In genomic region chr5:30102185-30102584, GRCh38 we compare ENCODE assay signal across 15 cellular contexts.
"Had no signal": no experiment of that assay in that cellular context is flagged by ENCODE, and none has a peak within 500 bp of the region (broad histone marks: within the 10 kb centered on the region; RNA-seq: fewer than 3 reads in every experiment).

No MANE protein-coding gene starts in this region.

- H3K27ac ChIP-seq: gastrocnemius medialis, left ventricle myocardium inferior, lower lobe of right lung, ovary, tibial artery, upper lobe of left lung, uterus had no signal

- H3K36me3 ChIP-seq: gastrocnemius medialis, left ventricle myocardium inferior, lower lobe of right lung, ovary, tibial artery, upper lobe of left lung, uterus had no signal

- H3K4me1 ChIP-seq: gastrocnemius medialis, left ventricle myocardium inferior, lower lobe of right lung, upper lobe of left lung, uterus had no signal

- DNase-seq: effector memory CD4-positive, alpha-beta T cell; gastrocnemius medialis; glutamatergic neuron; islet precursor cell; left ventricle myocardium inferior; lower lobe of right lung; natural killer cell; ovary; right cardiac atrium; stimulated activated CD4-positive, alpha-beta T cell treated with anti-CD3 and anti-CD28 coated beads, Interleukin-4, amount 100 ng/mL, for 1 hour; stimulated activated CD8-positive, alpha-beta memory T cell treated with anti-CD3 and anti-CD28 coated beads, Interleukin-4, amount 100 ng/mL, for 48 hours; tibial artery; upper lobe of left lung; uterus had no signal

- FAIRE-seq: endometrium had no signal

- H3K4me3 ChIP-seq: gastrocnemius medialis, left ventricle myocardium inferior, lower lobe of right lung, ovary, tibial artery, upper lobe of left lung, uterus had no signal

- H3K27me3 ChIP-seq: gastrocnemius medialis, ovary, tibial artery, upper lobe of left lung, uterus had no signal

- H3K9me3 ChIP-seq: gastrocnemius medialis, lower lobe of right lung, ovary, tibial artery, upper lobe of left lung, uterus had no signal
